13 cellular contexts compared by ENCODE assay signal in genomic region chr2:181203412-181203811, GRCh38.
DNase-seq lines count a peak whose midpoint lies in the region; ATAC-seq, FAIRE-seq and TF ChIP-seq lines count a peak whose summit lies in the region.
"Had no signal": no experiment of that assay in that cellular context is flagged by ENCODE, and none has a peak within 500 bp of the region (broad histone marks: within the 10 kb centered on the region; RNA-seq: fewer than 3 reads in every experiment).

No MANE protein-coding gene starts in this region.

- ATAC-seq in HCT116 (peak; percentile 99), GM21390 (IDR thresholded peaks at IDR 0.05; ENCODE audit: unreplicated experiment) (no peak)

- intact Hi-C loops in HCT116 (cut with micrococcal nuclease), result no loop called here

- peak; percentile 4; the same call in 1 of the 2 replicates for TF ChIP-seq RAD21 in HCT116 (IDR thresholded peaks at IDR 0.05; ENCODE audit: low read depth)

- H2AFZ ChIP-seq in HCT116 (ENCODE audit: low read depth, low read length, poor library complexity, severe bottlenecking), result peak overlapping the region; percentile 75
- H2AFZ ChIP-seq: parathyroid adenoma had no signal

- H3K9me2 ChIP-seq in HCT116 (ENCODE audit: insufficient read depth), result no peaks in the 10 kb centered on the region

- POLR2A ChIA-PET in HCT116 (lab: Charles Lee), result no interaction called here

- no peaks in the 10 kb centered on the region for H3K36me3 ChIP-seq in HCT116 (ENCODE audit: control insufficient read depth in 1 of 2, insufficient read depth in 2 of 2, low read length in 2 of 2)
- H3K36me3 ChIP-seq in Peyer's patch, result no peaks in the 10 kb centered on the region

- peak overlapping the region; percentile 61 for H3K4me2 ChIP-seq in HCT116 (ENCODE audit: low read length)

- H3K9me3 ChIP-seq in HCT116 (ENCODE audit: control insufficient read depth in 1 of 2, insufficient read depth in 1 of 2, low read depth in 1 of 2, low read length in 2 of 2) (no peaks in the 10 kb centered on the region), Peyer's patch (no peaks in the 10 kb centered on the region)
- H3K9me3 ChIP-seq: testis had no signal

- no peak overlapping the region for H3K9ac ChIP-seq in HCT116 (ENCODE audit: low read length)
- H3K9ac ChIP-seq: parathyroid adenoma had no signal

- H3K4me3 ChIP-seq in HCT116 (replicated peaks in 1 of 2; ENCODE audit: low read depth in 1 of 2, low read length in 2 of 2) (peak overlapping the region in 1 of 2 experiments; percentile 17; a peak in 1 of 4 replicates), foreskin fibroblast (ENCODE audit: low read depth in 1 of 2, low read length in 2 of 2) (no peak overlapping the region), Peyer's patch (no peak overlapping the region)
- H3K4me3 ChIP-seq: testis had no signal

- FAIRE-seq in urothelium cell line (lab: Jason Lieb, UNC), result peak; percentile 46
- FAIRE-seq: endometrium, GM19239 had no signal

- CTCF ChIA-PET in HCT116 (lab: Charles Lee), result no interaction called here

- DNase-seq in HCT116 (ENCODE audit: low read depth, low spot score), result peak; percentile 79
- DNase-seq in SW 1271 (lab: John Stamatoyannopoulos, UW), result peak; percentile 55 to 85
- peak; percentile 88 to 93 for DNase-seq in foreskin fibroblast
- peak; percentile 60 for DNase-seq in urothelium cell line (ENCODE audit: low spot score)
- no peak for DNase-seq in Peyer's patch
- DNase-seq in activated T-cell treated with anti-CD3 and anti-CD28 coated beads, Interleukin-2, amount 50 U/mL, for 1 hour, result no peak
- DNase-seq: activated naive CD8-positive, alpha-beta T cell treated with anti-CD3 and anti-CD28 coated beads, Interleukin-2, amount 10 ng/mL, durations not matched to agents 7 days and 5 days; NCI-H69; testis had no signal

- RAD21 ChIA-PET in HCT116 (lab: Charles Lee; ENCODE audit: low non-redundant PET in 1 of 2, low total read pairs in 2 of 2, uncharacterized antibody in 2 of 2, unreplicated experiment in 2 of 2), result no interaction called here

- H3K27me3 ChIP-seq in HCT116 (ENCODE audit: insufficient read depth, low read length) (no peaks in the 10 kb centered on the region), Peyer's patch (no peaks in the 10 kb centered on the region)
- H3K27me3 ChIP-seq: testis had no signal

- no peaks in the 10 kb centered on the region for H4K20me1 ChIP-seq in HCT116 (ENCODE audit: insufficient read depth)

- no TSS peak for BruUV-seq in HCT116 (replicated peaks; lab: Mats Ljungman, UMichigan)

- peak overlapping the region; percentile 6; the same call in 1 of the 2 replicates for H3K27ac ChIP-seq in HCT116 (ENCODE audit: low read depth, low read length)
- no peak overlapping the region for H3K27ac ChIP-seq in Peyer's patch
- H3K27ac ChIP-seq: parathyroid adenoma, testis had no signal

- no peaks in the 10 kb centered on the region for H3K79me2 ChIP-seq in HCT116 (ENCODE audit: insufficient read depth, low read length)
- H3K79me2 ChIP-seq: parathyroid adenoma had no signal

- TF ChIP-seq POLR2A in HCT116 (IDR thresholded peaks at IDR 0.05; ENCODE audit: borderline replicate concordance, extremely low read depth, insufficient read depth, insufficient read length) (no peak), Peyer's patch (IDR thresholded peaks at IDR 0.05) (no peak)

- TF ChIP-seq CTCF in HCT116 (IDR thresholded peaks at IDR 0.05 in 2 of 3, conservative IDR thresholded peaks at IDR 0.05 in 1 of 3; ENCODE audit: borderline replicate concordance in 1 of 3, insufficient read depth in 1 of 3, low read depth in 2 of 3, low read length in 2 of 3) (no peak), foreskin fibroblast (IDR thresholded peaks at IDR 0.05; ENCODE audit: low read depth, low read length) (no peak), Peyer's patch (IDR thresholded peaks at IDR 0.05) (no peak)

- H3K4me1 ChIP-seq in HCT116 (ENCODE audit: control insufficient read depth in 1 of 2, insufficient read depth in 2 of 2, low read length in 2 of 2) (peaks cover 9 to 18% of the 10 kb centered on the region in 2 experiments; a peak in 3 of 4 replicates), Peyer's patch (no peaks in the 10 kb centered on the region)
- H3K4me1 ChIP-seq: parathyroid adenoma, testis had no signal

TF ChIP-seq in HCT116, 20 proteins besides CTCF, POLR2A, EP300 and RAD21:
- TF ChIP-seq TCF7L2 (IDR thresholded peaks at IDR 0.05; ENCODE audit: borderline replicate concordance, extremely low read depth, insufficient read depth, insufficient read length), result no peak
- TF ChIP-seq ZFX (IDR thresholded peaks at IDR 0.05), result no peak
- TF ChIP-seq ELF1 (IDR thresholded peaks at IDR 0.05; ENCODE audit: borderline replicate concordance, low read depth), result no peak
- TF ChIP-seq ZNF274 (IDR thresholded peaks at IDR 0.05; ENCODE audit: low read depth, low read length), result no peak
- no peak for TF ChIP-seq REST (IDR thresholded peaks at IDR 0.05; ENCODE audit: low read depth)
- TF ChIP-seq SRF (IDR thresholded peaks at IDR 0.05; ENCODE audit: low read depth), result peak; percentile 63
- TF ChIP-seq JUND (IDR thresholded peaks at IDR 0.05), result peak; percentile 91
- TF ChIP-seq CEBPB (IDR thresholded peaks at IDR 0.05; ENCODE audit: low read depth), result no peak
- TF ChIP-seq SP1 (IDR thresholded peaks at IDR 0.05; ENCODE audit: low read depth), result peak; percentile 78
- TF ChIP-seq FOSL1 (IDR thresholded peaks at IDR 0.05; ENCODE audit: low read depth), result peak; percentile 93
- TF ChIP-seq YY1 (IDR thresholded peaks at IDR 0.05; ENCODE audit: extremely low read depth, insufficient replicate concordance, low read depth, low read length), result no peak
- TF ChIP-seq MAX (IDR thresholded peaks at IDR 0.05), result peak; percentile 47
- TF ChIP-seq ZBTB33 (IDR thresholded peaks at IDR 0.05; ENCODE audit: extremely low read depth, insufficient replicate concordance, low read length), result no peak
- TF ChIP-seq EZH2phosphoT487 (IDR thresholded peaks at IDR 0.05; ENCODE audit: borderline replicate concordance), result no peak
- no peak for TF ChIP-seq EGR1 (IDR thresholded peaks at IDR 0.05; ENCODE audit: low read depth)
- TF ChIP-seq SIN3A (IDR thresholded peaks at IDR 0.05; ENCODE audit: low read depth), result 0 out of 2 replicates have a peak, but pooled peaks have one; percentile 34
- peak; percentile 24; the same call in 1 of the 2 replicates for TF ChIP-seq ATF3 (IDR thresholded peaks at IDR 0.05)
- no peak for TF ChIP-seq EZH2 (IDR thresholded peaks at IDR 0.05)
- TF ChIP-seq CBX3 (IDR thresholded peaks at IDR 0.05; ENCODE audit: low read depth), result peak; percentile 96
- TF ChIP-seq POLR2AphosphoS5 (IDR thresholded peaks at IDR 0.05; ENCODE audit: low read depth, low read length), result no peak
TF ChIP-seq in HCT116: peak in this region for 8.

Comparison
In these comparisons a context has a peak if more than half of its experiments do, and no peak if none do; other contexts are left out.
1. DNase-seq: peak in HCT116 (single experiment), SW 1271 (2 of 2), foreskin fibroblast (2 of 2) and urothelium cell line (single experiment); none in Peyer's patch (0 of 3) and activated T-cell treated with anti-CD3 and anti-CD28 coated beads, Interleukin-2, amount 50 U/mL, for 1 hour (single experiment).